ENCODE assay signal across 23 cellular contexts in genomic region chr3:117252651-117253050, GRCh38.
"Had no signal": no experiment of that assay in that cellular context is flagged by ENCODE, and none has a peak within 500 bp of the region (broad histone marks: within the 10 kb centered on the region; RNA-seq: fewer than 3 reads in every experiment).

No MANE protein-coding gene starts in this region.

- H3K4me3 Mint-ChIP-seq: activated CD4-positive, alpha-beta memory T cell treated with anti-CD3 and anti-CD28 coated beads, Interleukin-2, amount 10 ng/mL, durations not matched to agents 7 days and 5 days; activated CD4-positive, alpha-beta T cell treated with anti-CD3 and anti-CD28 coated beads for 36 hours; activated naive CD4-positive, alpha-beta T cell treated with anti-CD3 and anti-CD28 coated beads for 36 hours; activated naive CD8-positive, alpha-beta T cell; activated T-helper 17 cell treated with anti-CD3 and anti-CD28 coated beads, Interleukin-2, amount 50 U/mL, for 72 hours had no signal

- H3K4me3 ChIP-seq: cardiac muscle cell had no signal

- H3K27ac Mint-ChIP-seq: activated CD4-positive, alpha-beta memory T cell treated with anti-CD3 and anti-CD28 coated beads, Interleukin-2, amount 10 ng/mL, durations not matched to agents 7 days and 5 days; activated CD4-positive, alpha-beta T cell treated with anti-CD3 and anti-CD28 coated beads for 36 hours; activated naive CD4-positive, alpha-beta T cell treated with anti-CD3 and anti-CD28 coated beads for 36 hours; activated naive CD8-positive, alpha-beta T cell; activated T-helper 17 cell treated with anti-CD3 and anti-CD28 coated beads, Interleukin-2, amount 50 U/mL, for 72 hours had no signal

- H3K36me3 Mint-ChIP-seq: activated naive CD8-positive, alpha-beta T cell had no signal

- H3K27me3 Mint-ChIP-seq: activated CD4-positive, alpha-beta memory T cell treated with anti-CD3 and anti-CD28 coated beads, Interleukin-2, amount 10 ng/mL, durations not matched to agents 7 days and 5 days; activated CD4-positive, alpha-beta T cell treated with anti-CD3 and anti-CD28 coated beads for 36 hours; activated naive CD8-positive, alpha-beta T cell; activated T-helper 17 cell treated with anti-CD3 and anti-CD28 coated beads, Interleukin-2, amount 50 U/mL, for 72 hours had no signal

- H3K27me3 ChIP-seq: brain microvascular endothelial cell, cardiac muscle cell had no signal

- H3K36me3 ChIP-seq: brain microvascular endothelial cell, cardiac muscle cell had no signal

- H3K27ac ChIP-seq: brain microvascular endothelial cell, cardiac muscle cell, VCaP had no signal

- H3K4me1 Mint-ChIP-seq: activated CD4-positive, alpha-beta memory T cell treated with anti-CD3 and anti-CD28 coated beads, Interleukin-2, amount 10 ng/mL, durations not matched to agents 7 days and 5 days; activated CD4-positive, alpha-beta T cell treated with anti-CD3 and anti-CD28 coated beads for 36 hours; activated T-helper 17 cell treated with anti-CD3 and anti-CD28 coated beads, Interleukin-2, amount 50 U/mL, for 72 hours had no signal

- DNase-seq: activated CD4-positive, alpha-beta memory T cell treated with anti-CD3 and anti-CD28 coated beads, Interleukin-2, amount 10 ng/mL, durations not matched to agents 7 days and 5 days; activated CD4-positive, alpha-beta T cell treated with anti-CD3 and anti-CD28 coated beads for 36 hours; activated CD4-positive, alpha-beta T cell treated with anti-CD3 and anti-CD28 coated beads, Interleukin-2, amount 50 U/mL, for 1 hour; activated CD4-positive, CD25-positive, alpha-beta regulatory T cell; activated gamma-delta T cell; activated naive CD4-positive, alpha-beta T cell treated with anti-CD3 and anti-CD28 coated beads for 36 hours; activated T-cell treated with anti-CD3 and anti-CD28 coated beads for 4 hours; activated T-cell treated with anti-CD3 and anti-CD28 coated beads, Interleukin-2, amount 50 U/mL, for 48 hours; amygdala; brain microvascular endothelial cell; Karpas-422; MM.1S; NCI-H146; NCI-H187 treated with DMSO at 0.1 percent for 48 hours; NCI-H2081 treated with DMSO at 0.1 percent for 48 hours; NCI-H446; NCI-H524; SHP77 treated with DMSO at 0.1 percent for 48 hours; T-helper 1 cell had no signal
